8 cellular contexts compared by ENCODE assay signal in the genomic region with DNA sequence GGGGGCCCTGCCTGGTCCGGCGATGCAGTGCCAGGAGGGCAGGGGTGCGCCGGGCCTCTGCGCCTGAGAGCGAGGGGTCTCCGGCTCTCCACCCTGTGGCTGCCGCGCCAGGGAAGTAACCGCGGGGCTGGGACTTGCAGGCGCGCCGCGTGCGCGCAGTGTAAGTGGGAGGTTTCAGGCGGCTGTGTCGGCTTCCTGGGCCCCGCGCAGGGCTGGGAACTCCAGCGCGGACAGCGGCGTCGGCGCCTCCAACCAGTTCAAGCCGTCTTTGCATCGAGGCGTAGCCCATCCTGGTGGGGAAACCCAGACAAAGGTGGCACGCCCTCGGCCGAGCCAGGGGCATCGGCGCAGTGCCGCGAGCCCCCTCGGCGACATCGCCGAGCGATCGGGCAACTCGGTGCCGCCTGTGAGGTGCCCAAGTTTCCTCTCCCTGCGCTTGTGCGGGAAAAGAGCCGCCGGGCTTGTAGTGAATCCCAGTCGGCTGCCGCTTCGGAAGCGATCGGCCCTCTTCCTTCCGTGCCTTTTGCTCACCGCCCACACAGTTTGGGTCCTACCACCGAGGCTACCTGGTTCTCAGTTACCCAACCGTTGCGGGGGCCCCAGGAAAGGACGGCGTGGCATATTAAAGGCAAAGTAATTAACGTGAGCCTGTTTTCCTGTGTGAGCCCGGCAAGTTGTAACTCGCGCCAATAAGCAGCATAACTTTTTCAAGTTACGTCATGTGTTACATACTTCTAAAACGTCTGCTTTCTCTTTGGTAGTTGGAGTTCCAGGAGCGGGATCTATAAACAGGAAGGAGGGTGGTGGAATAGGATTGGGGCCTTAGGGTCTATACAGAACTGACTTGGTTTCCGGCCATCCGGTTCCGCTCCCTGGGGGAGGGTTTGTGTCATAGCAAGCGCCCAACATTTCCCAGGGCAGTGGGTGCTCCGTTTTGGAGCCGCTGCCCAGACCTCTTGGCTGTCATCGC. TPM values are rescaled to one million over a fixed set of nuclear protein-coding genes. Genes with fewer than 3 reads are reported as not detected.
A peak's percentile ranks its signal among the peaks of the same experiment; 100 is the strongest.
DNase-seq lines count a peak whose midpoint lies in the region; ATAC-seq and TF ChIP-seq lines count a peak whose summit lies in the region.

No MANE protein-coding gene starts in this region.

- ATAC-seq in HG02943 (IDR thresholded peaks at IDR 0.05; ENCODE audit: low read depth, unreplicated experiment), result peak; percentile 48

- no peak for TF ChIP-seq CTCF in lower leg skin (IDR thresholded peaks at IDR 0.05)

- no peak for TF ChIP-seq POLR2A in lower leg skin (IDR thresholded peaks at IDR 0.05)

- WGBS in lower leg skin, 2 donors, result 0% methylated on average over 41 to 59 of the region's 75 CpGs

- DNase-seq in NCI-H1694 treated with DMSO at 0.1 percent for 48 hours (lab: John Stamatoyannopoulos, UW) (peak; percentile 19), NCI-H1694 (lab: John Stamatoyannopoulos, UW) (no peak), NCI-H524 treated with DMSO at 0.1 percent for 48 hours (lab: John Stamatoyannopoulos, UW) (peak; percentile 47), dermis microvascular lymphatic vessel endothelial cell (ENCODE audit: low read depth in 2 of 2) (peak; percentile 55 to 87), lower leg skin (ENCODE audit: low spot score in 2 of 2) (peak; percentile 58 to 94)
- DNase-seq in activated CD4-positive, alpha-beta T cell treated with anti-CD3 and anti-CD28 coated beads, Interleukin-2, amount 50 U/mL, for 1 hour, result peak; percentile 63
- peak; percentile 73 for DNase-seq in stimulated activated CD4-positive, alpha-beta T cell treated with anti-CD3 and anti-CD28 coated beads, Interleukin-4, amount 100 ng/mL, for 24 hours

- H3K4me3 ChIP-seq in lower leg skin (ENCODE audit: low read depth, poor library complexity, severe bottlenecking), result peak overlapping the region; percentile 96

- intact Hi-C loops in lower leg skin (cut with DNase I; ENCODE audit: low total_unique reads), result loop anchor here (10.0 kb wide), 1 partner anchor 161 kb away; no protein-coding TSS in a partner anchor

RNA-seq across cellular contexts. Expression of gene LRCH1, which starts 1.2 kb away (rescaled TPM):
- total RNA-seq in dermis microvascular lymphatic vessel endothelial cell, result 11.2 and 13.7 TPM in 2 replicates
- total RNA-seq in lower leg skin, result 10 to 100 TPM; 34.3 to 43.9 (median 40.3) TPM
